ENCODE assay signal across 9 cellular contexts in the genomic region with DNA sequence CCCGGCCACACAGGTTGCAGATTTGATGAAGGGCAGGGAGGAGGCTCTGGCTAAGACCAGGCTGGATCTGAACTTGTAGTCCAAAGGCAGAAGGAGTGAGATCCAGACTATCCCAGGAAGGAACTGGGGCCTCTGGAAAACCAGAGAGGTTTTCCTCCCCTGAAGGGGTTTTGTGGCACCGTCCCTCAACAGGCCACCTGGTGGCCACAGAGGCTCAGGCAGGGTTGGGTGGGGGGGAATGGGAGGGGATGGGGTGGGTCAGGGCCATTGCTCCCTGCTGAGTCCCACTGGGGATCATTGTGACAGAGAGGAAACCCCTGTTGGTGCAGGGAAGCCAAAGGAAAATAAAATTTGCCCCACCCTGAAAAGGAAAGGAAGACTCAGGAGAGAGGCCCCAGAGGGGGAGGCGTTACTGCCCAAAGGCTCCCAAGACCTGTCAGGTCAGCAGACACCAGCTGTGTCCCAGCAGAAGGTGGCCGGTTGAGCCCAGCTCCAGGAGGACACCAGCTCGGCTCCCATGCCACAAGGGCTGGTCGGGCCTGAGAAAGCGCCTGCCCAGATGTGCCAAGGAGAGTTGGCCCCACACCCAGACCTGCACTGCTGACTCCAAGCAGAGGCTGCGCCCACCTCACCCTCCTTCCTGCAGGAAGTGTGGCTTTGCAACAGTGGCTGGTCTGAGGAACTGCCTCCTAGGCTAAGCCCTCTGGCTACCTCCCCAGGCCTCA. TPM values are rescaled to one million over a fixed set of nuclear protein-coding genes. Genes with fewer than 3 reads are reported as not detected.
DNase-seq lines count a peak whose midpoint lies in the region; ATAC-seq, FAIRE-seq and TF ChIP-seq lines count a peak whose summit lies in the region.
"Had no signal": no experiment of that assay in that cellular context is flagged by ENCODE, and none has a peak within 500 bp of the region (broad histone marks: within the 10 kb centered on the region; RNA-seq: fewer than 3 reads in every experiment).

No MANE protein-coding gene starts in this region.

- peak overlapping the region; percentile 55 for H3K4ac ChIP-seq in H1 (replicated peaks; ENCODE audit: insufficient read length, low read depth, low read length)

- no peaks in the 10 kb centered on the region for H3K79me1 ChIP-seq in H1 (ENCODE audit: low read depth, low read length)

- H4K20me1 ChIP-seq in H1 (replicated peaks in 1 of 2; ENCODE audit: control insufficient read depth in 1 of 2, insufficient read depth in 2 of 2, low read length in 2 of 2): no peaks in the 10 kb centered on the region

- CTCF ChIA-PET in BJ (lab: Yijun Ruan, JAX) (interaction anchor here (7.5 to 25.3 kb wide), 4 partner anchors 22 to 60 kb away, joined by 90 to 719 read pairs (median 263); partner anchors contain the start of gene PTMA), H1 (lab: Charles Lee; ENCODE audit: partially characterized antibody) (interaction anchor here (0.9 to 31.4 kb wide), 13 partner anchors 7 to 141 kb away, joined by 3 to 555 read pairs (median 66); partner anchors contain the start of gene NMUR1)

- H3K9me3 ChIP-seq in KOPT-K1 (ENCODE audit: insufficient read depth, low read length, poor library complexity, severe bottlenecking) (no peaks in the 10 kb centered on the region), H1 (ENCODE audit: insufficient read depth in 2 of 2, low read depth in 1 of 2, low read length in 1 of 2) (no peaks in the 10 kb centered on the region), skeletal muscle tissue (ENCODE audit: control insufficient read depth in 3 of 3, low read length in 3 of 3) (no peaks in the 10 kb centered on the region)
- H3K9me3 ChIP-seq: HAP-1 had no signal

- TF ChIP-seq RAD21 in H1 (IDR thresholded peaks at IDR 0.05 in 1 of 2, conservative IDR thresholded peaks at IDR 0.05 in 1 of 2; ENCODE audit: low read depth in 2 of 2, low read length in 2 of 2): peak; percentile 31 to 58; a peak in 3 of 4 replicates

- H3K27me3 ChIP-seq in BJ (ENCODE audit: control insufficient read depth, insufficient read depth, low read length) (no peaks in the 10 kb centered on the region), H1 (replicated peaks in 1 of 4; ENCODE audit: control insufficient read depth in 3 of 4, extremely low read depth in 1 of 4, insufficient read depth in 3 of 4, low read length in 3 of 4) (no peaks in the 10 kb centered on the region), skeletal muscle tissue (ENCODE audit: control insufficient read depth in 3 of 3, insufficient read depth in 3 of 3, low read length in 3 of 3) (no peaks in the 10 kb centered on the region)

- peak overlapping the region; percentile 24 for H4K5ac ChIP-seq in H1 (ENCODE audit: insufficient read length, low read depth, low read length)

- peak overlapping the region; percentile 90; the same call in 1 of the 2 replicates for H2AK5ac ChIP-seq in H1 (ENCODE audit: low read depth, low read length)

- H3K23me2 ChIP-seq in H1 (ENCODE audit: low read depth, low read length): peaks cover 1% of the 10 kb centered on the region; the same call in 1 of the 2 replicates

- no peaks in the 10 kb centered on the region for H3K36me3 ChIP-seq in BJ (ENCODE audit: control insufficient read depth, insufficient read depth, low read length)
- no peaks in the 10 kb centered on the region for H3K36me3 ChIP-seq in KOPT-K1 (ENCODE audit: insufficient read depth, low read length)
- no peaks in the 10 kb centered on the region for H3K36me3 ChIP-seq in H1 (ENCODE audit: control insufficient read depth in 2 of 4, insufficient read depth in 4 of 4, low read length in 3 of 4)
- H3K36me3 ChIP-seq in skeletal muscle tissue (ENCODE audit: control insufficient read depth in 3 of 3, insufficient read depth in 3 of 3, low read length in 3 of 3): no peaks in the 10 kb centered on the region
- H3K36me3 ChIP-seq: HAP-1 had no signal

- no peak overlapping the region for H3K14ac ChIP-seq in H1 (ENCODE audit: insufficient read length)

- 64% methylated on average over 6 of the region's 8 CpGs; no CpG with 5 or more reads in 1 of the 2 experiments for WGBS in H1 (ENCODE audit: extremely low coverage in 1 of 2, insufficient coverage in 1 of 2, insufficient read length in 1 of 2, insufficient replicate concordance in 2 of 2, low coverage in 1 of 2, low lambda C conversion rate in 2 of 2, missing lambda C conversion rate in 1 of 2), 2 experiments

- ATAC-seq in GM19397 (IDR thresholded peaks at IDR 0.05; ENCODE audit: unreplicated experiment) (peak; percentile 4), GM19035 (IDR thresholded peaks at IDR 0.05; ENCODE audit: unreplicated experiment) (no peak)

- peak overlapping the region; percentile 26; the same call in 1 of the 2 replicates for H4K8ac ChIP-seq in H1 (ENCODE audit: extremely low read depth, insufficient read depth, low read length)

- H2BK20ac ChIP-seq in H1 (ENCODE audit: low read length): peak overlapping the region; percentile 100

- FAIRE-seq in H1 (lab: Jason Lieb, UNC): no peak

- H3K9ac ChIP-seq in H1 (replicated peaks in 1 of 4; ENCODE audit: extremely low read depth in 1 of 4, low read depth in 3 of 4, low read length in 3 of 4) (peak overlapping the region in 1 of 4 experiments; percentile 6; a peak in 1 of 7 replicates), skeletal muscle tissue (ENCODE audit: low read depth in 1 of 3, low read length in 3 of 3) (peak overlapping the region in 2 of 3 donors; percentile 27 to 60)

- no peak overlapping the region for H2AFZ ChIP-seq in H1 (ENCODE audit: low read length)

- no peak overlapping the region for H3K23ac ChIP-seq in H1 (ENCODE audit: insufficient read length)

- no peak overlapping the region for H3K56ac ChIP-seq in H1 (replicated peaks; ENCODE audit: insufficient read length, low read depth, low read length)

- in situ Hi-C loops in G401 (cut with HindIII; ENCODE audit: low sequenced_read_pairs): no loop called here

- H3K4me2 ChIP-seq in H1 (ENCODE audit: insufficient read depth in 1 of 2, low read depth in 2 of 2, low read length in 2 of 2): peak overlapping the region in 1 of 2 experiments; percentile 45; a peak in 1 of 4 replicates

- no peak overlapping the region for H3K4me3 ChIP-seq in BJ (ENCODE audit: low read depth, low read length)
- no peak overlapping the region for H3K4me3 ChIP-seq in H1 (ENCODE audit: extremely low read depth in 1 of 4, insufficient read depth in 2 of 4, low read depth in 3 of 4, low read length in 4 of 4)
- H3K4me3 ChIP-seq in skeletal muscle tissue (ENCODE audit: low read length in 3 of 3): no peak overlapping the region
- H3K4me3 ChIP-seq: HAP-1 had no signal

- peaks cover 0 to 41% (median 36%) of the 10 kb centered on the region in 4 experiments; a peak in 6 of 7 replicates for H3K4me1 ChIP-seq in H1 (replicated peaks in 1 of 4; ENCODE audit: control insufficient read depth in 3 of 4, insufficient read depth in 4 of 4, low read length in 3 of 4)
- peaks cover 39 to 49% (median 47%) of the 10 kb centered on the region in 3 donors for H3K4me1 ChIP-seq in skeletal muscle tissue (ENCODE audit: control insufficient read depth in 3 of 3, insufficient read depth in 3 of 3, low read length in 3 of 3)

- DNase-seq in BJ (ENCODE audit: low read depth) (no peak), H1 (ENCODE audit: low read depth in 1 of 2, low spot score in 2 of 2) (no peak), G401 (ENCODE audit: low spot score) (no peak), cerebellar nuclear complex (lab: John Stamatoyannopoulos, UW) (no peak)

- no peak for TF ChIP-seq EP300 in H1 (IDR thresholded peaks at IDR 0.05; ENCODE audit: borderline replicate concordance in 1 of 2, low read depth in 2 of 2, low read length in 2 of 2)

- TF ChIP-seq CTCF in BJ (IDR thresholded peaks at IDR 0.05; ENCODE audit: insufficient read depth, low read depth, low read length) (peak; percentile 48), H1 (IDR thresholded peaks at IDR 0.05; ENCODE audit: control extremely low read depth in 1 of 3, insufficient read depth in 1 of 3, low read depth in 1 of 3, low read length in 3 of 3) (peak in 2 of 3 experiments; percentile 26 to 51; a peak in 3 of 4 replicates)

- peak overlapping the region; percentile 88 for H2BK120ac ChIP-seq in H1 (replicated peaks; ENCODE audit: low read depth, low read length)

- TF ChIP-seq POLR2A in H1 (IDR thresholded peaks at IDR 0.05; ENCODE audit: control extremely low read depth in 1 of 2, low read depth in 2 of 2, low read length in 2 of 2): no peak

- peak overlapping the region; percentile 100 for H2BK15ac ChIP-seq in H1 (ENCODE audit: low read length)

- H3K27ac ChIP-seq in KOPT-K1 (ENCODE audit: low read depth, low read length, poor library complexity, severe bottlenecking) (peak overlapping the region; percentile 87), H1 (ENCODE audit: low read depth, low read length) (peak overlapping the region; percentile 44; the same call in 1 of the 2 replicates), skeletal muscle tissue (ENCODE audit: low read depth, low read length) (no peak overlapping the region)

- H3K79me2 ChIP-seq in H1 (ENCODE audit: control insufficient read depth in 1 of 2, insufficient read depth in 2 of 2, low read length in 2 of 2): no peaks in the 10 kb centered on the region

- POLR2A ChIA-PET in BJ (lab: Charles Lee): no interaction called here
- POLR2A ChIA-PET in H1 (lab: Charles Lee; ENCODE audit: partially characterized antibody): interaction anchor here (4.0 to 27.8 kb wide), 5 partner anchors 18 to 208 kb away, joined by 14 to 1080 read pairs (median 223); partner anchors contain the start of genes NCL and PTMA

- H2BK12ac ChIP-seq in H1 (ENCODE audit: low read depth, low read length): peak overlapping the region; percentile 97

- H3K18ac ChIP-seq in H1 (ENCODE audit: extremely low read depth, low read length): peak overlapping the region; percentile 80

- peak overlapping the region; percentile 98 for H4K91ac ChIP-seq in H1 (replicated peaks; ENCODE audit: insufficient read length, low read length)

- peak overlapping the region; percentile 97 for H2BK5ac ChIP-seq in H1 (ENCODE audit: low read depth, low read length)

TF ChIP-seq in H1, 55 proteins besides CTCF, POLR2A, EP300 and RAD21 (continues in another document):
- TF ChIP-seq SIN3A (conservative IDR thresholded peaks at IDR 0.05 in 1 of 2, IDR thresholded peaks at IDR 0.05 in 1 of 2; ENCODE audit: low read depth in 1 of 2, low read length in 2 of 2): 0 out of 4 replicates have a peak, but pooled peaks of 1 of the 2 experiments have one; percentile 37

RNA-seq across cellular contexts. Expression of gene PTMA, which starts 37.3 kb away (rescaled TPM):
- 363 and 447 TPM in 2 replicates for polyA plus RNA-seq in BJ (2011; rRNA removed)
- 91.3 and 93.2 TPM in 2 replicates for polyA minus RNA-seq in BJ (2011; rRNA and poly(A)+ RNA removed)
- 2,680 and 2,823 TPM in 2 replicates for total RNA-seq in H1 (2021; fragmentation: NEBNext Ultra II Directional; extraction: Animal tissue kit (Norgen Biotek cat#: 25700))
- 643 and 683 TPM in 2 replicates for polyA plus RNA-seq in H1 (2011; rRNA removed)
- 2,462 TPM for polyA plus RNA-seq in H1 (2011; cell fraction: cytosol; rRNA removed)
- polyA plus RNA-seq in H1 (2011; cell fraction: nucleus; rRNA removed): 898 TPM
- 2,061 to 2,998 TPM (median 2,419 TPM) in 4 replicates for polyA plus RNA-seq in H1 (2012, experiment 1 of 2)
- 1,442 TPM for polyA plus RNA-seq in H1 (2012, experiment 2 of 2)
- 4,157 TPM for polyA plus RNA-seq in H1 (2013, experiment 1 of 2)
- 3,985 TPM for polyA plus RNA-seq in H1 (2013, experiment 2 of 2)
- polyA minus RNA-seq in H1 (2011; rRNA and poly(A)+ RNA removed): 94.7 and 121 TPM in 2 replicates
- polyA minus RNA-seq in H1 (2011; cell fraction: cytosol; rRNA and poly(A)+ RNA removed): 755 TPM
- polyA minus RNA-seq in H1 (2011; cell fraction: nucleus; rRNA and poly(A)+ RNA removed): 623 TPM
- 422 TPM for total RNA-seq in skeletal muscle tissue
- total RNA-seq in G401 (2014; rRNA removed; shearing (Covaris generic)): 1,275 and 1,509 TPM in 2 replicates
